In genomic region chr2:172119089-172119488, GRCh38 we compare ENCODE assay signal across 15 cellular contexts. TPM values are rescaled to one million over a fixed set of nuclear protein-coding genes. Genes with fewer than 3 reads are reported as not detected.
DNase-seq lines count a peak whose midpoint lies in the region; ATAC-seq, FAIRE-seq and TF ChIP-seq lines count a peak whose summit lies in the region.
"Had no signal": no experiment of that assay in that cellular context is flagged by ENCODE, and none has a peak within 500 bp of the region (broad histone marks: within the 10 kb centered on the region; RNA-seq: fewer than 3 reads in every experiment).

No MANE protein-coding gene starts in this region.

- in situ Hi-C loops in brain microvascular endothelial cell (cut with HindIII; ENCODE audit: low pct_ligation_motif_present, low sequenced_read_pairs), result loop anchor here (25.0 kb wide), 1 partner anchor 307 kb away; no protein-coding TSS in a partner anchor

- H3K36me3 ChIP-seq in brain microvascular endothelial cell (replicated peaks), result no peaks in the 10 kb centered on the region
- H3K36me3 ChIP-seq: stomach had no signal

- FAIRE-seq in GM12891 (lab: Jason Lieb, UNC), result no peak

- no peak for TF ChIP-seq CTCF in brain microvascular endothelial cell (IDR thresholded peaks at IDR 0.05; ENCODE audit: low read depth, low read length, missing control alignments)
- no peak for TF ChIP-seq CTCF in CD14-positive monocyte (IDR thresholded peaks at IDR 0.05)

- no peaks in the 10 kb centered on the region for H3K27me3 ChIP-seq in brain microvascular endothelial cell (replicated peaks)

- H3K4me1 Mint-ChIP-seq in CD14-positive monocyte, result peaks cover 5% of the 10 kb centered on the region
- H3K4me1 Mint-ChIP-seq: activated naive CD8-positive, alpha-beta T cell treated with anti-CD3 and anti-CD28 coated beads for 36 hours had no signal

- H3K27ac ChIP-seq in brain microvascular endothelial cell, result peak overlapping the region; percentile 80
- H3K27ac ChIP-seq: stomach had no signal

- no peak for TF ChIP-seq POLR2A in GM12891 (IDR thresholded peaks at IDR 0.05; ENCODE audit: low read depth, low read length)

- intact Hi-C loops in CD14-positive monocyte (cut with micrococcal nuclease), result no loop called here

- no peaks in the 10 kb centered on the region for H3K9me3 Mint-ChIP-seq in CD14-positive monocyte

- no peak overlapping the region for H3K27ac Mint-ChIP-seq in CD14-positive monocyte
- H3K27ac Mint-ChIP-seq: activated naive CD8-positive, alpha-beta T cell treated with anti-CD3 and anti-CD28 coated beads for 36 hours had no signal

- no peak overlapping the region for H3K4me3 Mint-ChIP-seq in CD14-positive monocyte
- H3K4me3 Mint-ChIP-seq: activated naive CD8-positive, alpha-beta T cell treated with anti-CD3 and anti-CD28 coated beads for 36 hours had no signal

- H3K4me3 ChIP-seq in brain microvascular endothelial cell (ENCODE audit: low read depth, low read length), result no peak overlapping the region
- H3K4me3 ChIP-seq: stomach had no signal

- peaks cover 4 to 13% (median 8%) of the 10 kb centered on the region in 3 donors for H3K27me3 Mint-ChIP-seq in CD14-positive monocyte (ENCODE audit: low read depth in 3 of 3)

- DNase-seq in COLO829 (ENCODE audit: low spot score) (peak; percentile 52), NCI-H226 (peak; percentile 69), brain microvascular endothelial cell (no peak), iris pigment epithelial cell (ENCODE audit: low read depth) (peak; percentile 81), NCI-H2081 treated with DMSO at 0.1 percent for 48 hours (lab: John Stamatoyannopoulos, UW) (no peak), CD14-positive monocyte (ENCODE audit: low spot score) (no peak), GM12891 (ENCODE audit: insufficient read length, low spot score) (no peak)
- DNase-seq: activated naive CD8-positive, alpha-beta T cell treated with anti-CD3 and anti-CD28 coated beads for 36 hours; activated T-cell treated with anti-CD3 and anti-CD28 coated beads for 4 hours; C1 segment of cervical spinal cord; stomach had no signal

- no peaks in the 10 kb centered on the region for H3K36me3 Mint-ChIP-seq in CD14-positive monocyte
- H3K36me3 Mint-ChIP-seq: activated naive CD8-positive, alpha-beta T cell treated with anti-CD3 and anti-CD28 coated beads for 36 hours had no signal

- no peak for ATAC-seq in HG03469 (IDR thresholded peaks at IDR 0.05; ENCODE audit: unreplicated experiment)
- ATAC-seq: activated CD4-positive, CD25-positive, alpha-beta regulatory T cell treated with anti-CD3 and anti-CD28 coated beads, Interleukin-2, amount 50 U/mL, for 24 hours; sciatic nerve had no signal

TF ChIP-seq in GM12891, 5 proteins besides CTCF, POLR2A, EP300 and RAD21:
- TF ChIP-seq TAF1 (IDR thresholded peaks at IDR 0.05; ENCODE audit: low read depth, low read length) (no peak), POU2F2 (IDR thresholded peaks at IDR 0.05; ENCODE audit: low read depth, low read length) (no peak), PAX5 (IDR thresholded peaks at IDR 0.05; ENCODE audit: insufficient read depth, low read length, severe bottlenecking) (no peak), POLR2AphosphoS5 (IDR thresholded peaks at IDR 0.05; ENCODE audit: low read depth, low read length) (no peak), SPI1 (IDR thresholded peaks at IDR 0.05; ENCODE audit: low read depth, low read length) (no peak)

RNA-seq across cellular contexts. Expression of gene DLX2, which starts 16.4 kb away (rescaled TPM):
- not detected for polyA plus RNA-seq in CD14-positive monocyte
- 0.17 TPM for polyA plus RNA-seq in GM12891 (2012; ENCODE audit: low read depth, missing spikeins)
- polyA plus RNA-seq: liver had no signal

RNA-seq across cellular contexts. Expression of gene DLX1, which starts 33.8 kb away (rescaled TPM):
- polyA plus RNA-seq in CD14-positive monocyte, result not detected
- 0.18 TPM for polyA plus RNA-seq in GM12891 (2012; ENCODE audit: low read depth, missing spikeins)
- polyA plus RNA-seq: liver had no signal

Comparison
In these comparisons a context has a peak if more than half of its experiments do, and no peak if none do; other contexts are left out.
1. DNase-seq: peak in COLO829 (single experiment), NCI-H226 (single experiment) and iris pigment epithelial cell (single experiment); none in brain microvascular endothelial cell (single experiment), NCI-H2081 treated with DMSO at 0.1 percent for 48 hours (single experiment), CD14-positive monocyte (single experiment) and GM12891 (single experiment).